ENCODE assay signal across 33 cellular contexts in the genomic region with DNA sequence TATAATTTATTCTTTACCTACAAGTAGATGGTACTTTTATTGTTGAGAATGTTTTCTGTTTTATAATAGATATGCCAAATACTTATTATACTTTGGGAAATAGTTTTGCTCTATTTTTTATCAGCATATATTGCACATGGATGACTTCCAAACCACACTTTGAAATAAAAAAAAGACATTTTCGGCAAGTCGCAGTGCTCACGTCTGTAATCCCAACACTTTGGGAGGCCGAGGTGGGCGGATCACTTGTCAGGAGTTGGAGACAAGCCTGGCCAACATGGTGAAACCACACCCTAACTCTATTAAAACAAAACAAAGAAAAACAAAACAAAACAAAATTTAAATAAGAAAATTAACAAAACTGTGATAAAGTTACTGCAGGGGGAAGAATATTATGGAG.
"Had no signal": no experiment of that assay in that cellular context is flagged by ENCODE, and none has a peak within 500 bp of the region (broad histone marks: within the 10 kb centered on the region; RNA-seq: fewer than 3 reads in every experiment).

No MANE protein-coding gene starts in this region.

- H3K27ac ChIP-seq: brain microvascular endothelial cell, epithelial cell of prostate, esophagus squamous epithelium, foreskin keratinocyte, gastrocnemius medialis had no signal

- FAIRE-seq: astrocyte, bronchial epithelial cell, colon, endothelial cell of umbilical vein had no signal

- H3K4me3 ChIP-seq: esophagus squamous epithelium, gastrocnemius medialis had no signal

- H3K36me3 ChIP-seq: brain microvascular endothelial cell, esophagus squamous epithelium, gastrocnemius medialis had no signal

- H3K9me3 ChIP-seq: esophagus squamous epithelium, gastrocnemius medialis had no signal

- DNase-seq: activated CD4-positive, alpha-beta memory T cell treated with anti-CD3 and anti-CD28 coated beads, Interleukin-2, amount 10 ng/mL, durations not matched to agents 7 days and 5 days; activated CD4-positive, alpha-beta T cell treated with anti-CD3 and anti-CD28 coated beads for 36 hours; activated CD4-positive, alpha-beta T cell treated with anti-CD3 and anti-CD28 coated beads, Interleukin-2, amount 10 ng/mL, durations not matched to agents 24 days and 14 days; activated CD4-positive, alpha-beta T cell treated with anti-CD3 and anti-CD28 coated beads, Interleukin-2, amount 50 U/mL, for 4 hours; activated CD4-positive, CD25-positive, alpha-beta regulatory T cell; activated CD4-positive, CD25-positive, alpha-beta regulatory T cell treated with anti-CD3 and anti-CD28 coated beads, Interleukin-2, amount 50 U/mL, for 72 hours; activated CD8-positive, alpha-beta memory T cell treated with anti-CD3 and anti-CD28 coated beads, Interleukin-2, amount 50 U/mL, for 48 hours; activated gamma-delta T cell; activated naive CD4-positive, alpha-beta T cell; activated naive CD4-positive, alpha-beta T cell treated with anti-CD3 and anti-CD28 coated beads, Interleukin-2, amount 10 ng/mL, durations not matched to agents 7 days and 5 days; activated naive CD8-positive, alpha-beta T cell treated with anti-CD3 and anti-CD28 coated beads, Interleukin-2, amount 10 ng/mL, durations not matched to agents 7 days and 5 days; activated T-cell treated with anti-CD3 and anti-CD28 coated beads for 4 hours; activated T-cell treated with anti-CD3 and anti-CD28 coated beads, Interleukin-2, amount 50 U/mL, for 24 hours; activated T-cell treated with anti-CD3 and anti-CD28 coated beads, Interleukin-2, amount 50 U/mL, for 72 hours; amniotic stem cell; anterior cingulate cortex; brain microvascular endothelial cell; cortex of kidney; dermis blood vessel endothelial cell; effector CD4-positive, alpha-beta T cell; effector memory CD8-positive, alpha-beta T cell; esophagus squamous epithelium; foreskin keratinocyte; gastrocnemius medialis; glutamatergic neuron; hippocampal formation; T-helper 2 cell had no signal

- ATAC-seq: activated CD4-positive, alpha-beta T cell treated with anti-CD3 and anti-CD28 coated beads for 36 hours; activated naive CD4-positive, alpha-beta T cell treated with anti-CD3 and anti-CD28 coated beads, Interleukin-2, amount 50 U/mL, for 72 hours; activated T-cell treated with anti-CD3 and anti-CD28 coated beads, Interleukin-2, amount 50 U/mL, for 72 hours; effector memory CD8-positive, alpha-beta T cell; foreskin keratinocyte; gastrocnemius medialis had no signal

- H3K4me1 ChIP-seq: esophagus squamous epithelium, foreskin keratinocyte, gastrocnemius medialis had no signal

- H3K27me3 ChIP-seq: brain microvascular endothelial cell, esophagus squamous epithelium, foreskin keratinocyte, gastrocnemius medialis had no signal
